1 cellular context compared by ENCODE assay signal in genomic region chr11:66616379-66617147, GRCh38.
TF ChIP-seq lines count a peak whose summit lies in the region.

TSS of gene RBM14 (plus strand) at chr11:66616630. CDS start at chr11:66616721, 91 bp downstream.

TF ChIP-seq in K562, 482 proteins besides CTCF, POLR2A, EP300 and RAD21 (continued from another document and continues in another):
- TF ChIP-seq MGA (IDR thresholded peaks at IDR 0.05) (peak; percentile 84), NEUROD1 (IDR thresholded peaks at IDR 0.05; ENCODE audit: borderline replicate concordance, low read depth, low read length, partially characterized antibody) (peak; percentile 93), ZNF354B (CRISPR knock-in tag; IDR thresholded peaks at IDR 0.05) (no peak), ZBTB26 (CRISPR knock-in tag; IDR thresholded peaks at IDR 0.05) (no peak), TGIF2 (CRISPR knock-in tag; IDR thresholded peaks at IDR 0.05) (no peak; the same call in 1 of the 2 replicates), TFAP4 (CRISPR knock-in tag; IDR thresholded peaks at IDR 0.05; ENCODE audit: borderline replicate concordance) (peak; percentile 84; the same call in 1 of the 2 replicates), TBL1XR1 (IDR thresholded peaks at IDR 0.05; ENCODE audit: low read length in 2 of 2) (0 out of 4 replicates have a peak, but pooled peaks of 1 of the 2 experiments have one; percentile 59), ERF (CRISPR knock-in tag; IDR thresholded peaks at IDR 0.05) (peak; percentile 74), TCF3 (CRISPR knock-in tag; IDR thresholded peaks at IDR 0.05) (peak; percentile 2), ZBTB17 (CRISPR knock-in tag; IDR thresholded peaks at IDR 0.05) (peak; percentile 73), NKRF (IDR thresholded peaks at IDR 0.05; ENCODE audit: borderline replicate concordance) (peak; percentile 72; the same call in 1 of the 2 replicates), USF1 (CRISPR knock-in tag; IDR thresholded peaks at IDR 0.05) (peak; percentile 57), CHD2 (IDR thresholded peaks at IDR 0.05; ENCODE audit: low read depth, low read length) (peak; percentile 82), SRF (CRISPR knock-in tag; IDR thresholded peaks at IDR 0.05) (peak; percentile 13 to 50; a peak in 2 of 4 replicates), GABPB1 (CRISPR knock-in tag; IDR thresholded peaks at IDR 0.05) (peak; percentile 82), ZNF134 (CRISPR knock-in tag; conservative IDR thresholded peaks at IDR 0.05) (0 out of 2 replicates have a peak, but pooled peaks have one; percentile 31), E2F8 (IDR thresholded peaks at IDR 0.05; ENCODE audit: low read depth, partially characterized antibody) (peak; percentile 78), ELK3 (CRISPR knock-in tag; IDR thresholded peaks at IDR 0.05) (no peak), PRPF4 (IDR thresholded peaks at IDR 0.05; ENCODE audit: insufficient read depth, low read depth, low read length, poor library complexity, severe bottlenecking) (peak; percentile 83)
